ENCODE assay signal across 8 cellular contexts in the genomic region with DNA sequence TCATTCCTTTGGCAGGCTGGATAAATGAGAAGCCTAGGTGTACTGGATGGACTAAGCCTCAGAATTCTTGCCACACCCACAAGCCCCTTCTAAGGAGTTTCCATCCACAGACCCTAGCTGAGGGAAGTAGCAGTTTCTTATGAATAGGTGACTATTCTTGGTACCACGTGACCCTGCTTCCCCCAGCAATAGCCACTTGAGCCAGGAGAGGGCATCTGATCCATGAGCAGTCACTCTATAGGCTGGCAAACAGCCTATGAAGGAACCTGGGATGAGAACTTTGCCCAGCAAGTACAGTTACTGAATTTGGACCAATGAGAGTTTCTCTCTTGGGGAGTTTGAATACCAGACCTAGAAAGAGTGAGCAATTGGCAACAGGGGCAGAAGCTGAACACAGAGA.
DNase-seq lines count a peak whose midpoint lies in the region; ATAC-seq and TF ChIP-seq lines count a peak whose summit lies in the region.

No MANE protein-coding gene starts in this region.

- POLR2A ChIA-PET in WTC11 (lab: Charles Lee): no interaction called here

- TF ChIP-seq CTCF in WTC11 (IDR thresholded peaks at IDR 0.05) (no peak), neural crest cell (conservative IDR thresholded peaks at IDR 0.05) (peak; percentile 50)

- H3K4me1 Mint-ChIP-seq in WTC11 (peaks cover 33% of the 10 kb centered on the region), neural crest cell (peaks cover 47% of the 10 kb centered on the region)

- no peak overlapping the region for H3K27ac Mint-ChIP-seq in WTC11
- H3K27ac Mint-ChIP-seq in neural crest cell (ENCODE audit: unreplicated experiment): no peak overlapping the region

- H3K36me3 Mint-ChIP-seq in WTC11 (no peaks in the 10 kb centered on the region), neural crest cell (ENCODE audit: low read depth) (no peaks in the 10 kb centered on the region)

- ATAC-seq in GM21717 (IDR thresholded peaks at IDR 0.05; ENCODE audit: unreplicated experiment) (peak; percentile 75), WTC11 (peak; percentile 90), HG03571 (IDR thresholded peaks at IDR 0.05; ENCODE audit: unreplicated experiment) (no peak)

- H3K27me3 Mint-ChIP-seq in WTC11 (ENCODE audit: low read depth): peaks cover 3% of the 10 kb centered on the region; the same call in 1 of the 2 replicates
- peaks cover 21% of the 10 kb centered on the region for H3K27me3 Mint-ChIP-seq in neural crest cell (ENCODE audit: low read depth)

- peak; percentile 9 to 34 for DNase-seq in NCI-H526 (lab: John Stamatoyannopoulos, UW)
- no peak for DNase-seq in NCI-H526 treated with DMSO at 0.1 percent for 48 hours (lab: John Stamatoyannopoulos, UW)
- DNase-seq in KG1 (lab: John Stamatoyannopoulos, UW): peak; percentile 0
- DNase-seq in WTC11 (ENCODE audit: low spot score): peak; percentile 30
- no peak for DNase-seq in neural crest cell (ENCODE audit: low read depth, low spot score)
- no peak for DNase-seq in NCI-H2029 treated with DMSO at 0.1 percent for 48 hours (lab: John Stamatoyannopoulos, UW)

- H3K4me3 Mint-ChIP-seq in WTC11 (no peak overlapping the region), neural crest cell (no peak overlapping the region)

- no peaks in the 10 kb centered on the region for H3K9me3 Mint-ChIP-seq in WTC11
- H3K9me3 Mint-ChIP-seq in neural crest cell: no peaks in the 10 kb centered on the region

- CTCF ChIA-PET in WTC11 (lab: Charles Lee): interaction anchor here (1.2 to 1.7 kb wide), 4 partner anchors 24 to 404 kb away, joined by 3 to 8 read pairs (median 5); no protein-coding TSS in a partner anchor

TF ChIP-seq in WTC11, 78 proteins besides CTCF, POLR2A, EP300 and RAD21:
- TF ChIP-seq IRF2 (CRISPR knock-in tag; IDR thresholded peaks at IDR 0.05; ENCODE audit: borderline replicate concordance, low read depth) (no peak), ZNF416 (CRISPR knock-in tag; IDR thresholded peaks at IDR 0.05) (no peak)
- TF ChIP-seq, protein P1, sequence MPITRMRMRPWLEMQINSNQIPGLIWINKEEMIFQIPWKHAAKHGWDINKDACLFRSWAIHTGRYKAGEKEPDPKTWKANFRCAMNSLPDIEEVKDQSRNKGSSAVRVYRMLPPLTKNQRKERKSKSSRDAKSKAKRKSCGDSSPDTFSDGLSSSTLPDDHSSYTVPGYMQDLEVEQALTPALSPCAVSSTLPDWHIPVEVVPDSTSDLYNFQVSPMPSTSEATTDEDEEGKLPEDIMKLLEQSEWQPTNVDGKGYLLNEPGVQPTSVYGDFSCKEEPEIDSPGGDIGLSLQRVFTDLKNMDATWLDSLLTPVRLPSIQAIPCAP (CRISPR knock-in tag; IDR thresholded peaks at IDR 0.05): no peak
- TF ChIP-seq, protein P2, sequence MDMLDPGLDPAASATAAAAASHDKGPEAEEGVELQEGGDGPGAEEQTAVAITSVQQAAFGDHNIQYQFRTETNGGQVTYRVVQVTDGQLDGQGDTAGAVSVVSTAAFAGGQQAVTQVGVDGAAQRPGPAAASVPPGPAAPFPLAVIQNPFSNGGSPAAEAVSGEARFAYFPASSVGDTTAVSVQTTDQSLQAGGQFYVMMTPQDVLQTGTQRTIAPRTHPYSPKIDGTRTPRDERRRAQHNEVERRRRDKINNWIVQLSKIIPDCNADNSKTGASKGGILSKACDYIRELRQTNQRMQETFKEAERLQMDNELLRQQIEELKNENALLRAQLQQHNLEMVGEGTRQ (CRISPR knock-in tag; IDR thresholded peaks at IDR 0.05): peak; percentile 87
- TF ChIP-seq, protein P3, sequence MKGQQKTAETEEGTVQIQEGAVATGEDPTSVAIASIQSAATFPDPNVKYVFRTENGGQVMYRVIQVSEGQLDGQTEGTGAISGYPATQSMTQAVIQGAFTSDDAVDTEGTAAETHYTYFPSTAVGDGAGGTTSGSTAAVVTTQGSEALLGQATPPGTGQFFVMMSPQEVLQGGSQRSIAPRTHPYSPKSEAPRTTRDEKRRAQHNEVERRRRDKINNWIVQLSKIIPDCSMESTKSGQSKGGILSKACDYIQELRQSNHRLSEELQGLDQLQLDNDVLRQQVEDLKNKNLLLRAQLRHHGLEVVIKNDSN (CRISPR knock-in tag; IDR thresholded peaks at IDR 0.05): peak; percentile 79
- TF ChIP-seq, protein P4, sequence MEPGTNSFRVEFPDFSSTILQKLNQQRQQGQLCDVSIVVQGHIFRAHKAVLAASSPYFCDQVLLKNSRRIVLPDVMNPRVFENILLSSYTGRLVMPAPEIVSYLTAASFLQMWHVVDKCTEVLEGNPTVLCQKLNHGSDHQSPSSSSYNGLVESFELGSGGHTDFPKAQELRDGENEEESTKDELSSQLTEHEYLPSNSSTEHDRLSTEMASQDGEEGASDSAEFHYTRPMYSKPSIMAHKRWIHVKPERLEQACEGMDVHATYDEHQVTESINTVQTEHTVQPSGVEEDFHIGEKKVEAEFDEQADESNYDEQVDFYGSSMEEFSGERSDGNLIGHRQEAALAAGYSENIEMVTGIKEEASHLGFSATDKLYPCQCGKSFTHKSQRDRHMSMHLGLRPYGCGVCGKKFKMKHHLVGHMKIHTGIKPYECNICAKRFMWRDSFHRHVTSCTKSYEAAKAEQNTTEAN (CRISPR knock-in tag; IDR thresholded peaks at IDR 0.05): no peak

Comparison
In these comparisons a context has a peak if more than half of its experiments do, and no peak if none do; other contexts are left out.
1. DNase-seq: peak in NCI-H526 (2 of 2), KG1 (single experiment) and WTC11 (single experiment); none in NCI-H526 treated with DMSO at 0.1 percent for 48 hours (single experiment), neural crest cell (single experiment) and NCI-H2029 treated with DMSO at 0.1 percent for 48 hours (single experiment).